ENCODE assay signal across 8 cellular contexts in the genomic region with DNA sequence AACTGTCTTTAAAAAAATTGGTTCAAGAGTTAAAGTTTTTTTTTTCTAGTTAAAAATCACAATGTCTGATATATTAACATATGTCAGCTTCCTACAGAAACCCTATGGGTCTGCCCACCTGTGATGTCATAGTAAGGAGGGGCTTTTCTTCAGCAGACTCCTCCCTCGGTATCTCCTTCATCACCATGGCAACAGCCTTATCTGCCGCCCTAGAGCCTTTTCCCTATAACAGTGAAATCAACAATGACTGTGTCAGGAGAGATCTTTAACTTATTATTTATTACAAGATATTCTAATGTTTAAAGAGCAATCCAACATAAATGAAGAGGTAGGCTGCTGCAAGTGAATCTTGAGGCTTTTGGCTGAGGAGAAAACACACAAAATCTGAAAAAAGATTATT.
DNase-seq lines count a peak whose midpoint lies in the region; ATAC-seq and TF ChIP-seq lines count a peak whose summit lies in the region.

No MANE protein-coding gene starts in this region.

- no peak overlapping the region for H3K4me3 Mint-ChIP-seq in stimulated activated naive CD8-positive, alpha-beta T cell treated with anti-CD3 and anti-CD28 coated beads, Interleukin-15, amount 100 ng/mL, for 72 hours

- H3K4me3 ChIP-seq in foreskin fibroblast (ENCODE audit: low read depth in 1 of 2, low read length in 2 of 2), result no peak overlapping the region

- ATAC-seq in stimulated activated naive CD8-positive, alpha-beta T cell treated with anti-CD3 and anti-CD28 coated beads, Interleukin-15, Interleukin-2, amounts not matched to agents 100 U/mL and 50 U/mL, for 24 hours, result peak; percentile 36
- ATAC-seq in stimulated activated naive CD8-positive, alpha-beta T cell treated with anti-CD3 and anti-CD28 coated beads, Interleukin-15, amount 100 ng/mL, for 72 hours, result no peak
- ATAC-seq in HG02973 (IDR thresholded peaks at IDR 0.05; ENCODE audit: unreplicated experiment), result peak; percentile 93

- H3K9me3 Mint-ChIP-seq in stimulated activated naive CD8-positive, alpha-beta T cell treated with anti-CD3 and anti-CD28 coated beads, Interleukin-15, amount 100 ng/mL, for 72 hours, result no peaks in the 10 kb centered on the region

- no peak for DNase-seq in stimulated activated naive CD8-positive, alpha-beta T cell treated with anti-CD3 and anti-CD28 coated beads, Interleukin-15, Interleukin-2, amounts not matched to agents 100 U/mL and 50 U/mL, for 24 hours
- DNase-seq in stimulated activated naive CD8-positive, alpha-beta T cell treated with anti-CD3 and anti-CD28 coated beads, Interleukin-15, amount 100 ng/mL, for 72 hours, result no peak
- DNase-seq in NCI-H2171 treated with DMSO at 0.1 percent for 48 hours (lab: John Stamatoyannopoulos, UW) (peak; percentile 60), mucosa of gallbladder (ENCODE audit: low spot score) (no peak), nucleus accumbens (lab: John Stamatoyannopoulos, UW) (no peak), foreskin fibroblast (no peak)
- peak; percentile 3 for DNase-seq in central memory CD4-positive, alpha-beta T cell

- H3K4me1 Mint-ChIP-seq in stimulated activated naive CD8-positive, alpha-beta T cell treated with anti-CD3 and anti-CD28 coated beads, Interleukin-15, amount 100 ng/mL, for 72 hours, result no peaks in the 10 kb centered on the region

- TF ChIP-seq CTCF in foreskin fibroblast (IDR thresholded peaks at IDR 0.05; ENCODE audit: low read depth, low read length), result no peak

- no peak overlapping the region for H3K27ac Mint-ChIP-seq in stimulated activated naive CD8-positive, alpha-beta T cell treated with anti-CD3 and anti-CD28 coated beads, Interleukin-15, amount 100 ng/mL, for 72 hours

- no peaks in the 10 kb centered on the region for H3K27me3 Mint-ChIP-seq in stimulated activated naive CD8-positive, alpha-beta T cell treated with anti-CD3 and anti-CD28 coated beads, Interleukin-15, amount 100 ng/mL, for 72 hours

Comparison
In these comparisons a context has a peak if more than half of its experiments do, and no peak if none do; other contexts are left out.
1. DNase-seq: peak in NCI-H2171 treated with DMSO at 0.1 percent for 48 hours (single experiment) and central memory CD4-positive, alpha-beta T cell (single experiment); none in stimulated activated naive CD8-positive, alpha-beta T cell treated with anti-CD3 and anti-CD28 coated beads, Interleukin-15, Interleukin-2, amounts not matched to agents 100 U/mL and 50 U/mL, for 24 hours (single experiment), stimulated activated naive CD8-positive, alpha-beta T cell treated with anti-CD3 and anti-CD28 coated beads, Interleukin-15, amount 100 ng/mL, for 72 hours (0 of 2), mucosa of gallbladder (single experiment), nucleus accumbens (0 of 56) and foreskin fibroblast (0 of 2).